Comparison of ENCODE assay signal across 32 cellular contexts in genomic region chr7:95309951-95310350, GRCh38. TPM values are rescaled to one million over a fixed set of nuclear protein-coding genes. Genes with fewer than 3 reads are reported as not detected.
"Had no signal": no experiment of that assay in that cellular context is flagged by ENCODE, and none has a peak within 500 bp of the region (broad histone marks: within the 10 kb centered on the region; RNA-seq: fewer than 3 reads in every experiment).

No MANE protein-coding gene starts in this region.

- H3K27ac ChIP-seq: neural progenitor cell, ovary, parathyroid adenoma, psoas muscle, stomach, thoracic aorta, thyroid gland, tibial nerve, upper lobe of left lung, vagina had no signal

- H3K4me3 ChIP-seq: neural progenitor cell, ovary, psoas muscle, stomach, thoracic aorta, thyroid gland, tibial nerve, upper lobe of left lung, vagina had no signal

- DNase-seq: naive thymus-derived CD8-positive, alpha-beta T cell; nephron progenitor cell; occipital lobe; ovary; posterior cingulate gyrus; psoas muscle; right cardiac atrium; small intestine; stimulated activated CD4-positive, alpha-beta T cell treated with anti-CD3 and anti-CD28 coated beads, Interleukin-15, amount 100 ng/mL, for 24 hours; stimulated activated CD4-positive, alpha-beta T cell treated with anti-CD3 and anti-CD28 coated beads, Interleukin-2, amount 100 ng/mL, for 24 hours; stimulated activated CD4-positive, alpha-beta T cell treated with anti-CD3 and anti-CD28 coated beads, Interleukin-2, amount 100 ng/mL, for 48 hours; stimulated activated CD4-positive, alpha-beta T cell treated with anti-CD3 and anti-CD28 coated beads, Interleukin-4, amount 100 ng/mL, for 24 hours; stimulated activated naive B cell treated with anti-CD40 and anti-IgM and Interleukin-4, amounts not matched to agents 10 μg/mL and 1 μg/mL and 100 μg/mL, for 72 hours; stimulated activated naive CD4-positive, alpha-beta T cell treated with Interleukin-2 at 50 U/mL for 16 hours; stomach; thyroid gland; trophoblast cell; upper lobe of left lung had no signal

- H2AFZ ChIP-seq: neural progenitor cell, parathyroid adenoma had no signal

- H3K9ac ChIP-seq: neural progenitor cell, parathyroid adenoma had no signal

- H3K79me2 ChIP-seq: parathyroid adenoma had no signal

- H3K9me3 ChIP-seq: ovary, psoas muscle, stomach, thoracic aorta, thyroid gland, tibial nerve, upper lobe of left lung, vagina had no signal

- ATAC-seq: naive thymus-derived CD8-positive, alpha-beta T cell; natural killer cell treated with Interleukin-12 subunit alpha and Interleukin-12 subunit beta and Interleukin-15 and Interleukin-18, amount 100 ng/mL, for 72 hours; psoas muscle; right cardiac atrium; sciatic nerve; stimulated activated effector memory CD8-positive, alpha-beta T cell treated with anti-CD3 and anti-CD28 coated beads, Interleukin-12 subunit alpha, Interleukin-12 subunit beta, amount 100 ng/mL, for 72 hours; stimulated activated naive B cell treated with anti-CD40 and anti-IgM and Interleukin-4, amounts not matched to agents 10 μg/mL and 1 μg/mL and 100 μg/mL, for 72 hours had no signal

- H3K4me1 ChIP-seq: parathyroid adenoma, psoas muscle, stomach, thyroid gland, tibial nerve, upper lobe of left lung, vagina had no signal

- H3K27me3 ChIP-seq: neural progenitor cell, ovary, stomach, thyroid gland, tibial nerve, upper lobe of left lung, vagina had no signal

- H3K36me3 ChIP-seq: neural progenitor cell, ovary, stomach, thoracic aorta, thyroid gland, tibial nerve, upper lobe of left lung, vagina had no signal

- FAIRE-seq: small intestine, urothelium cell line had no signal

- H3K4me2 ChIP-seq: neural progenitor cell had no signal

RNA-seq across cellular contexts. Expression of gene PON1, which starts 14.4 kb away (rescaled TPM):
- total RNA-seq: naive thymus-derived CD8-positive, alpha-beta T cell; natural killer cell treated with Interleukin-12 subunit alpha and Interleukin-12 subunit beta and Interleukin-15 and Interleukin-18, amount 100 ng/mL, for 72 hours; occipital lobe; osteoblast; psoas muscle; renal cortical epithelial cell; sciatic nerve; skeletal muscle tissue; temporal lobe; thoracic aorta; thyroid gland; tibial nerve; ureter; vagina had no signal
- polyA plus RNA-seq: naive thymus-derived CD8-positive, alpha-beta T cell; right cardiac atrium had no signal
